ENCODE assay signal across 8 cellular contexts in the genomic region with DNA sequence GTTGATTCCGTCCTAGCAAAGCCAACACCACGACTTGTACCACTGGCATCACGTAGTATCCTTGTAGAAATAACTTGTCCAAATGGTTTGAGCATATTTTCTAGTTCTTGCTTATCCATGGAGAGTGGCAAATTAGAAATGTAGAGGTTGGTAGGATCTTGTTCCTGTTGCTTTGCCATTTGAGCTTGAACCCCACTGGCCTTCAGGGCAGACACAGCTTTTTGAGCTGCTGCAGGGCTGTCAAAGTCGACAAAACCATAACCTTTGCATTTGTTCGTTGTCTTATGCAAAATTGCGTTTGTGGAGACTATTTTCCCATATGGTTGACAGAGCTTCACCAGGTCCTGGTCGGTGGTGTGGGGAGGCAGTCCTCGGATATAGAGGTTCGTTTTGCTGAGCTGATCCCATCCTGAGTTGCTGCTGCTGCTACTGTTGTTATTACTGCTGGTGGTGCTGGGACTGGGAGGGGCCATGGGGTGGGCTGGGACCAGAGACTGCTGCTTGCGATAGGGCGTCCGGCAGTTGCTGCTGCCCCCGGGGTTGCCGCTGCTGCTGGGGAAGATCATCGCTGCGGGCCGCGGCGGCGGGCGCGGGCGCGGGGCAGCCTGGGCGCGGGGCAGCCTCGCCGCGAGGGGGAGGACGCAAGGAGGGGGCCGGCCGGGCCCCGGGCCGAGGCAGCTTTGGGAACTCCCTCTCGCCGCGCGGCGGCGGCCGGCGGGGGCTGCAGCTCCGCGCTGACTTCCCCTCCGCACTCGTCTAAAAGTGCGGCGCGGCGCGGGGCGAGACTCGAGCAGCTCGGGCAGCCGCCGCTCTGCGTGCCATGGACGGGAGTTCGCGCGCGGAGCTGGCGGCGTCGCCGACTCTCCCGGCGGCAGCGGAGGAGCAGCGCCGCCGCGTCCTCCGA. TPM values are rescaled to one million over a fixed set of nuclear protein-coding genes. Genes with fewer than 3 reads are reported as not detected.
DNase-seq lines count a peak whose midpoint lies in the region; ATAC-seq and TF ChIP-seq lines count a peak whose summit lies in the region.
"Not testable (repeated sequence)": the region's sequence is repeated elsewhere in the genome, so short reads cannot be mapped to it uniquely, and the experiment has no call there.

No MANE protein-coding gene starts in this region.

- H3K9me3 ChIP-seq in HUES6 (ENCODE audit: control insufficient read depth, insufficient read depth, low read depth, low read length); SJSA1 (replicated peaks); muscle layer of duodenum (ENCODE audit: control insufficient read depth in 1 of 2, low read length in 2 of 2): not testable (repeated sequence)

- H3K4me1 ChIP-seq in HUES6 (ENCODE audit: control insufficient read depth, insufficient read depth, low read length) = peaks cover 19% of the 10 kb centered on the region
- H3K4me1 ChIP-seq in SJSA1 (replicated peaks); muscle layer of duodenum (ENCODE audit: control insufficient read depth in 1 of 2, insufficient read depth in 2 of 2, low read length in 2 of 2): not testable (repeated sequence)

- peak overlapping the region; percentile 33 for H3K9ac ChIP-seq in HUES6 (ENCODE audit: low read length)

- DNase-seq in EH (ENCODE audit: low read depth) (peak; percentile 69), SJSA1 (ENCODE audit: low read depth in 1 of 2, low spot score in 2 of 2) (peak; percentile 25 to 54), fibroblast of the aortic adventitia (ENCODE audit: low read depth) (peak; percentile 36)
- peak; percentile 36 for DNase-seq in activated naive CD4-positive, alpha-beta T cell treated with Interleukin-2 at 50 U/mL for 16 hours
- DNase-seq in stimulated activated naive CD4-positive, alpha-beta T cell treated with Interleukin-2 at 50 U/mL for 16 hours (lab: John Stamatoyannopoulos, UW) = peak; percentile 5

- ATAC-seq in GM21717 (IDR thresholded peaks at IDR 0.05; ENCODE audit: unreplicated experiment) = peak; percentile 41

- not testable (repeated sequence) for H3K27ac ChIP-seq in HUES6 (ENCODE audit: low read depth, low read length); SJSA1; muscle layer of duodenum (ENCODE audit: low read length)

- not testable (repeated sequence) for H3K36me3 ChIP-seq in HUES6 (ENCODE audit: control insufficient read depth, insufficient read depth, low read length); SJSA1; muscle layer of duodenum (ENCODE audit: control insufficient read depth in 1 of 2, insufficient read depth in 2 of 2, low read length in 2 of 2)

- not testable (repeated sequence) for H3K27me3 ChIP-seq in HUES6 (ENCODE audit: control insufficient read depth, insufficient read depth, low read length); SJSA1 (replicated peaks); muscle layer of duodenum (ENCODE audit: low read depth, low read length)

- H3K4me3 ChIP-seq in HUES6 (ENCODE audit: low read depth, low read length) (peak overlapping the region; percentile 63), SJSA1 (peak overlapping the region; percentile 54), fibroblast of the aortic adventitia (ENCODE audit: low read depth, low read length) (peak overlapping the region; percentile 60), muscle layer of duodenum (ENCODE audit: low read depth in 1 of 2, low read length in 2 of 2) (peak overlapping the region; percentile 48 to 60)

- not testable (repeated sequence) for TF ChIP-seq CTCF in fibroblast of the aortic adventitia (IDR thresholded peaks at IDR 0.05; ENCODE audit: insufficient read depth, low read length)

RNA-seq across cellular contexts. Expression of a gene that starts 46.0 kb away (rescaled TPM):
- total RNA-seq in SJSA1 (2014; rRNA removed; shearing (Covaris generic)) = not detected in 2 replicates
- 20.0 and 21.4 TPM in 2 replicates for total RNA-seq in fibroblast of the aortic adventitia (ENCODE audit: low replicate concordance)

Comparison
In these comparisons a context has a peak if more than half of its experiments do, and no peak if none do; other contexts are left out.
1. DNase-seq: peak in every context shown above with its lines; median percentile 69 in EH; 40 in SJSA1; 36 in activated naive CD4-positive, alpha-beta T cell treated with Interleukin-2 at 50 U/mL for 16 hours; 36 in fibroblast of the aortic adventitia; 5 in stimulated activated naive CD4-positive, alpha-beta T cell treated with Interleukin-2 at 50 U/mL for 16 hours.
2. RNA of a gene that starts 46.0 kb away (total RNA-seq): 20.0 to 21.4 TPM in fibroblast of the aortic adventitia; not detected in SJSA1; every median in the first group is over 10 times any median in the second.
3. Peak in every context shown above with its lines, with median percentiles within 50 percentile points of each other: H3K4me3 ChIP-seq.